Comparison of ENCODE assay signal across 24 cellular contexts in the genomic region with DNA sequence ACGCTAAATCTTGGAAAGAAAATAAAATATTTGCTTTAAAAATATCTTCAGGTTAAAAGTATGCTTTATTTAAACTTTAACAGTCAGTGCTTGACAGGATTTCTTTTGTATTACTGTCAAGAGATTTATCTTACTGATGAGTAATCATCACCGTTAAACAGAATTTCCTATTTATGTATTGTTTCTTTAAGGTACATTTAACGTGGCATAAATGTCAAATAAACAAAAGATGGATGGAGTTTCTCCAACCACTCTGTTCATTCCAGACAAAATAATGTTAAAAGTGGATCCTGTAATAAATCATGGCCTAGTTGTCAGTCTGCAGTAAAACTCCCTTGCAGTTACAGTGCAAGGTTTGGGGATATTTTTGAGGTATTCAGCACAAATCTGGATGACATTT.
DNase-seq lines count a peak whose midpoint lies in the region; ATAC-seq, FAIRE-seq and TF ChIP-seq lines count a peak whose summit lies in the region.
"Had no signal": no experiment of that assay in that cellular context is flagged by ENCODE, and none has a peak within 500 bp of the region (broad histone marks: within the 10 kb centered on the region; RNA-seq: fewer than 3 reads in every experiment).

No MANE protein-coding gene starts in this region.

- peak; percentile 38 for DNase-seq in NCI-H1417 treated with DMSO at 0.1 percent for 48 hours (lab: John Stamatoyannopoulos, UW)
- peak; percentile 5 for DNase-seq in astrocyte of the spinal cord (ENCODE audit: low read depth, low spot score)
- no peak for DNase-seq in head of caudate nucleus
- no peak for DNase-seq in transverse colon
- no peak for DNase-seq in effector memory CD8-positive, alpha-beta T cell
- DNase-seq: DMS79 treated with DMSO at 0.1 percent for 48 hours, GDM1, GOT3, Karpas-422, MG63, NCI-H1048, NCI-H1436 treated with DMSO at 0.1 percent for 48 hours, NCI-H2029 treated with DMSO at 0.1 percent for 48 hours, NCI-H2171, NCI-H446, NCI-H774, PC-9, SJCRH30, T-helper 2 cell had no signal

- H3K4me3 ChIP-seq in astrocyte of the spinal cord (ENCODE audit: low read depth, low read length): no peak overlapping the region
- no peak overlapping the region for H3K4me3 ChIP-seq in neural cell (ENCODE audit: low read length)
- no peak overlapping the region for H3K4me3 ChIP-seq in transverse colon
- H3K4me3 ChIP-seq: MG63, PC-9, SJCRH30 had no signal

- no peak overlapping the region for H3K9ac ChIP-seq in neural cell (ENCODE audit: low read length)

- no peaks in the 10 kb centered on the region for H3K36me3 ChIP-seq in neural cell (ENCODE audit: insufficient read depth, low read length)
- H3K36me3 ChIP-seq in transverse colon: no peaks in the 10 kb centered on the region

- TF ChIP-seq RAD21 in neural cell (conservative IDR thresholded peaks at IDR 0.05): no peak

- no peaks in the 10 kb centered on the region for H3K4me1 ChIP-seq in transverse colon
- H3K4me1 ChIP-seq: SJCRH30 had no signal

- in situ Hi-C loops in astrocyte of the spinal cord (cut with HindIII; ENCODE audit: low sequenced_read_pairs): no loop called here
- in situ Hi-C loops in transverse colon (cut with MboI; ENCODE audit: low pct_ligation_motif_present in 1 of 4, low pct_unique_long_range_greater_than_20kb in 1 of 4, low sequenced_read_pairs in 3 of 4): no loop called here

- no peaks in the 10 kb centered on the region for H3K4me1 Mint-ChIP-seq in effector memory CD8-positive, alpha-beta T cell (ENCODE audit: low read depth in 2 of 2)
- H3K4me1 Mint-ChIP-seq: CD14-positive monocyte, IgD-negative memory B cell had no signal

- no peak overlapping the region for H3K4me2 ChIP-seq in neural cell (ENCODE audit: low read length)
- H3K4me2 ChIP-seq: PC-9 had no signal

- no peaks in the 10 kb centered on the region for H3K9me3 Mint-ChIP-seq in effector memory CD8-positive, alpha-beta T cell
- H3K9me3 Mint-ChIP-seq: CD14-positive monocyte, IgD-negative memory B cell had no signal

- intact Hi-C loops in head of caudate nucleus (cut with DNase I) (no loop called here), transverse colon (cut with DNase I; ENCODE audit: low total_unique reads) (no loop called here)

- H4K20me1 ChIP-seq in neural cell (ENCODE audit: insufficient read depth): no peaks in the 10 kb centered on the region

- no peaks in the 10 kb centered on the region for H3K27me3 Mint-ChIP-seq in effector memory CD8-positive, alpha-beta T cell
- H3K27me3 Mint-ChIP-seq: IgD-negative memory B cell had no signal

- no peak for TF ChIP-seq POLR2A in transverse colon (IDR thresholded peaks at IDR 0.05)

- H3K27ac ChIP-seq in neural cell (ENCODE audit: low read length) (no peak overlapping the region), transverse colon (no peak overlapping the region)
- H3K27ac ChIP-seq: PC-9, RWPE1, SJCRH30 had no signal

- H3K79me2 ChIP-seq in neural cell (replicated peaks; ENCODE audit: insufficient read depth, low read length): no peaks in the 10 kb centered on the region

- no peaks in the 10 kb centered on the region for H3F3A ChIP-seq in neural cell (ENCODE audit: insufficient read depth, low read length, poor library complexity, severe bottlenecking)

- no peaks in the 10 kb centered on the region for H3K36me3 Mint-ChIP-seq in effector memory CD8-positive, alpha-beta T cell (ENCODE audit: insufficient read depth)
- H3K36me3 Mint-ChIP-seq: IgD-negative memory B cell had no signal

- H3K9me3 ChIP-seq in neural cell (ENCODE audit: low read length) (no peaks in the 10 kb centered on the region), transverse colon (no peaks in the 10 kb centered on the region)
- H3K9me3 ChIP-seq: MG63, SJCRH30 had no signal

- TF ChIP-seq CTCF in astrocyte of the spinal cord (IDR thresholded peaks at IDR 0.05; ENCODE audit: low read depth, low read length) (no peak), neural cell (IDR thresholded peaks at IDR 0.05; ENCODE audit: poor library complexity, severe bottlenecking) (no peak), transverse colon (IDR thresholded peaks at IDR 0.05) (no peak)

- no peak overlapping the region for H3K27ac Mint-ChIP-seq in effector memory CD8-positive, alpha-beta T cell
- H3K27ac Mint-ChIP-seq: CD14-positive monocyte, IgD-negative memory B cell had no signal

- H3K27me3 ChIP-seq in neural cell (ENCODE audit: insufficient read depth, low read depth, low read length) (no peaks in the 10 kb centered on the region), transverse colon (no peaks in the 10 kb centered on the region)
- H3K27me3 ChIP-seq: MG63, SJCRH30 had no signal

- H3K4me3 Mint-ChIP-seq in effector memory CD8-positive, alpha-beta T cell: no peak overlapping the region
- H3K4me3 Mint-ChIP-seq: CD14-positive monocyte, IgD-negative memory B cell had no signal

- peak; percentile 24 for TF ChIP-seq EP300 in neural cell (conservative IDR thresholded peaks at IDR 0.05; ENCODE audit: poor library complexity, severe bottlenecking)
- no peak for TF ChIP-seq EP300 in transverse colon (IDR thresholded peaks at IDR 0.05; ENCODE audit: low read depth)

- H3K9me2 ChIP-seq in neural cell (ENCODE audit: insufficient read depth, low read length): no peaks in the 10 kb centered on the region

- ATAC-seq in effector memory CD8-positive, alpha-beta T cell (replicated peaks): no peak

- H2AFZ ChIP-seq in neural cell (ENCODE audit: low read depth, low read length): no peak overlapping the region
- H2AFZ ChIP-seq: PC-9 had no signal

- 30 to 46% methylated on average over 3 of the region's 3 CpGs for WGBS in transverse colon (ENCODE audit: low coverage in 1 of 2), 2 donors

- peak; percentile 44 for FAIRE-seq in G401.6 (lab: Jason Lieb, UNC)

TF ChIP-seq in neural cell, 6 proteins besides CTCF, POLR2A, EP300 and RAD21:
- TF ChIP-seq, protein P1, sequence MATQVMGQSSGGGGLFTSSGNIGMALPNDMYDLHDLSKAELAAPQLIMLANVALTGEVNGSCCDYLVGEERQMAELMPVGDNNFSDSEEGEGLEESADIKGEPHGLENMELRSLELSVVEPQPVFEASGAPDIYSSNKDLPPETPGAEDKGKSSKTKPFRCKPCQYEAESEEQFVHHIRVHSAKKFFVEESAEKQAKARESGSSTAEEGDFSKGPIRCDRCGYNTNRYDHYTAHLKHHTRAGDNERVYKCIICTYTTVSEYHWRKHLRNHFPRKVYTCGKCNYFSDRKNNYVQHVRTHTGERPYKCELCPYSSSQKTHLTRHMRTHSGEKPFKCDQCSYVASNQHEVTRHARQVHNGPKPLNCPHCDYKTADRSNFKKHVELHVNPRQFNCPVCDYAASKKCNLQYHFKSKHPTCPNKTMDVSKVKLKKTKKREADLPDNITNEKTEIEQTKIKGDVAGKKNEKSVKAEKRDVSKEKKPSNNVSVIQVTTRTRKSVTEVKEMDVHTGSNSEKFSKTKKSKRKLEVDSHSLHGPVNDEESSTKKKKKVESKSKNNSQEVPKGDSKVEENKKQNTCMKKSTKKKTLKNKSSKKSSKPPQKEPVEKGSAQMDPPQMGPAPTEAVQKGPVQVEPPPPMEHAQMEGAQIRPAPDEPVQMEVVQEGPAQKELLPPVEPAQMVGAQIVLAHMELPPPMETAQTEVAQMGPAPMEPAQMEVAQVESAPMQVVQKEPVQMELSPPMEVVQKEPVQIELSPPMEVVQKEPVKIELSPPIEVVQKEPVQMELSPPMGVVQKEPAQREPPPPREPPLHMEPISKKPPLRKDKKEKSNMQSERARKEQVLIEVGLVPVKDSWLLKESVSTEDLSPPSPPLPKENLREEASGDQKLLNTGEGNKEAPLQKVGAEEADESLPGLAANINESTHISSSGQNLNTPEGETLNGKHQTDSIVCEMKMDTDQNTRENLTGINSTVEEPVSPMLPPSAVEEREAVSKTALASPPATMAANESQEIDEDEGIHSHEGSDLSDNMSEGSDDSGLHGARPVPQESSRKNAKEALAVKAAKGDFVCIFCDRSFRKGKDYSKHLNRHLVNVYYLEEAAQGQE (IDR thresholded peaks at IDR 0.05; ENCODE audit: borderline replicate concordance): no peak
- no peak for TF ChIP-seq TAF1 (IDR thresholded peaks at IDR 0.05; ENCODE audit: low read depth)
- no peak for TF ChIP-seq MXI1 (conservative IDR thresholded peaks at IDR 0.05; ENCODE audit: poor library complexity, severe bottlenecking)
- TF ChIP-seq POLR2AphosphoS5 (IDR thresholded peaks at IDR 0.05): no peak
- no peak for TF ChIP-seq EZH2 (IDR thresholded peaks at IDR 0.05; ENCODE audit: borderline replicate concordance, insufficient read depth, low read length, poor library complexity, severe bottlenecking)
- no peak for TF ChIP-seq SMC3 (conservative IDR thresholded peaks at IDR 0.05; ENCODE audit: poor library complexity)
TF ChIP-seq in neural cell: peak in this region for 0.

Comparison
In these comparisons a context has a peak if more than half of its experiments do, and no peak if none do; other contexts are left out.
1. DNase-seq: peak in NCI-H1417 treated with DMSO at 0.1 percent for 48 hours (single experiment) and astrocyte of the spinal cord (single experiment); none in head of caudate nucleus (0 of 42), transverse colon (single experiment) and effector memory CD8-positive, alpha-beta T cell (0 of 3).